Comparison of ENCODE assay signal across 8 cellular contexts in genomic region chr15:45162771-45163507, GRCh38. TPM values are rescaled to one million over a fixed set of nuclear protein-coding genes. Genes with fewer than 3 reads are reported as not detected.
DNase-seq lines count a peak whose midpoint lies in the region; ATAC-seq and TF ChIP-seq lines count a peak whose summit lies in the region.

No MANE protein-coding gene starts in this region.

- H3K9me3 ChIP-seq in lung (ENCODE audit: control insufficient read depth in 2 of 2, insufficient read depth in 1 of 2, low read length in 1 of 2): no peaks in the 10 kb centered on the region

- H3K4me3 Mint-ChIP-seq in activated CD8-positive, alpha-beta T cell treated with anti-CD3 and anti-CD28 coated beads for 36 hours: no peak overlapping the region

- H3K27ac ChIP-seq in lung (ENCODE audit: low read depth in 1 of 2, low read length in 1 of 2): peak overlapping the region in 1 of 2 donors; percentile 8

- intact Hi-C loops in activated CD8-positive, alpha-beta T cell treated with anti-CD3 and anti-CD28 coated beads for 36 hours (cut with micrococcal nuclease): no loop called here

- H3K27ac Mint-ChIP-seq in activated CD8-positive, alpha-beta T cell treated with anti-CD3 and anti-CD28 coated beads for 36 hours: no peak overlapping the region

- H3K4me1 ChIP-seq in lung (ENCODE audit: control insufficient read depth in 2 of 2, insufficient read depth in 2 of 2, low read length in 2 of 2): peaks cover 0 to 11% of the 10 kb centered on the region in 2 donors

- 16 to 18% methylated on average over 7 of the region's 7 CpGs for WGBS in lung, 2 donors

- no peak overlapping the region for H3K4me3 ChIP-seq in lung

- peaks cover 17% of the 10 kb centered on the region for H3K4me1 Mint-ChIP-seq in activated CD8-positive, alpha-beta T cell treated with anti-CD3 and anti-CD28 coated beads for 36 hours (ENCODE audit: low read depth)

- H3K36me3 Mint-ChIP-seq in activated CD8-positive, alpha-beta T cell treated with anti-CD3 and anti-CD28 coated beads for 36 hours (ENCODE audit: low read depth): peaks cover 1% of the 10 kb centered on the region

- peak; percentile 81 for DNase-seq in ELR (ENCODE audit: low read depth)
- DNase-seq in NCI-H774 (lab: John Stamatoyannopoulos, UW): peak; percentile 50
- peak; percentile 84 for DNase-seq in activated CD8-positive, alpha-beta T cell treated with anti-CD3 and anti-CD28 coated beads for 36 hours
- peak; percentile 24 for DNase-seq in effector CD8-positive, alpha-beta T cell (lab: John Stamatoyannopoulos, UW)
- DNase-seq in lung (ENCODE audit: low spot score): peak; percentile 77
- DNase-seq in stimulated activated CD8-positive, alpha-beta memory T cell treated with anti-CD3 and anti-CD28 coated beads, Interleukin-15, amount 100 ng/mL, for 1 hour (ENCODE audit: low read depth): peak; percentile 39

- H3K36me3 ChIP-seq in lung (ENCODE audit: control insufficient read depth in 2 of 2, insufficient read depth in 2 of 2, low read length in 2 of 2): peaks cover 0 to 7% of the 10 kb centered on the region in 2 donors

- no peaks in the 10 kb centered on the region for H3K9me3 Mint-ChIP-seq in activated CD8-positive, alpha-beta T cell treated with anti-CD3 and anti-CD28 coated beads for 36 hours

- no peaks in the 10 kb centered on the region for H3K27me3 Mint-ChIP-seq in activated CD8-positive, alpha-beta T cell treated with anti-CD3 and anti-CD28 coated beads for 36 hours

- peak; percentile 81 for TF ChIP-seq CTCF in activated CD8-positive, alpha-beta T cell treated with anti-CD3 and anti-CD28 coated beads for 36 hours (IDR thresholded peaks at IDR 0.05)
- TF ChIP-seq CTCF in lung (IDR thresholded peaks at IDR 0.05; ENCODE audit: control extremely low read depth, extremely low read depth): peak; percentile 90

- H3K27me3 ChIP-seq in lung (ENCODE audit: control insufficient read depth, insufficient read depth): no peaks in the 10 kb centered on the region

- POLR2A ChIA-PET in activated CD8-positive, alpha-beta T cell treated with anti-CD3 and anti-CD28 coated beads for 36 hours (lab: Charles Lee): interaction anchor here (0.6 to 7.1 kb wide), 8 partner anchors 17 to 239 kb away, joined by 3 to 51 read pairs (median 4); partner anchors contain the start of gene SHF

- CTCF ChIA-PET in activated CD8-positive, alpha-beta T cell treated with anti-CD3 and anti-CD28 coated beads for 36 hours (lab: Charles Lee): interaction anchor here (0.6 to 8.4 kb wide), 47 partner anchors 9 to 296 kb away, joined by 3 to 131 read pairs (median 5); partner anchors contain the start of gene SHF

- peak; percentile 42 for ATAC-seq in HG03175 (IDR thresholded peaks at IDR 0.05; ENCODE audit: unreplicated experiment)
- ATAC-seq in activated CD8-positive, alpha-beta T cell treated with anti-CD3 and anti-CD28 coated beads for 36 hours: peak; percentile 40
- peak; percentile 39 for ATAC-seq in lung (ENCODE audit: insufficient read depth, low FRiP score)
- no peak for ATAC-seq in GM18502 (IDR thresholded peaks at IDR 0.05; ENCODE audit: poor library complexity, unreplicated experiment)

RNA-seq across cellular contexts. Expression of gene SHF, which starts 24.8 kb away (rescaled TPM):
- total RNA-seq in activated CD8-positive, alpha-beta T cell treated with anti-CD3 and anti-CD28 coated beads for 36 hours: 10 to 100 TPM; 19.8 to 23.5 TPM
- total RNA-seq in lung: 10 to 100 TPM in 1 of 2 donors, 1 to 10 TPM in 1; 4.6 to 15.9 TPM
- polyA plus RNA-seq in lung: 1 to 10 TPM; 1.9 to 3.4 TPM

RNA-seq across cellular contexts. Expression of gene DUOX1, which starts 33.1 kb away (rescaled TPM):
- total RNA-seq in activated CD8-positive, alpha-beta T cell treated with anti-CD3 and anti-CD28 coated beads for 36 hours: not detected
- total RNA-seq in lung: 100 to 1,000 TPM in 1 of 2 donors, 10 to 100 TPM in 1; 61.7 to 363 TPM
- 100 to 1,000 TPM in 1 of 2 donors, 10 to 100 TPM in 1; 70.5 to 160 TPM for polyA plus RNA-seq in lung

RNA-seq across cellular contexts. Expression of gene DUOXA1, which starts 33.3 kb away (rescaled TPM):
- not detected for total RNA-seq in activated CD8-positive, alpha-beta T cell treated with anti-CD3 and anti-CD28 coated beads for 36 hours
- 100 to 1,000 TPM in 1 of 2 donors, 10 to 100 TPM in 1; 42.6 to 203 TPM for total RNA-seq in lung
- 100 to 1,000 TPM in 1 of 2 donors, 10 to 100 TPM in 1; 86.8 to 129 TPM for polyA plus RNA-seq in lung

RNA-seq across cellular contexts. Expression of gene DUOXA2, which starts 48.8 kb away (rescaled TPM):
- not detected for total RNA-seq in activated CD8-positive, alpha-beta T cell treated with anti-CD3 and anti-CD28 coated beads for 36 hours
- total RNA-seq in lung: under 1 TPM in 1 of 2 donors, not detected in 1; 0.48 TPM
- polyA plus RNA-seq in lung: under 1 TPM; 0.98 TPM

RNA-seq across cellular contexts. Expression of gene DUOX2, which starts 49.0 kb away (rescaled TPM):
- total RNA-seq in activated CD8-positive, alpha-beta T cell treated with anti-CD3 and anti-CD28 coated beads for 36 hours: under 1 TPM; 0.05 to 0.18 TPM
- total RNA-seq in lung: 1 to 10 TPM; 2.0 to 3.8 TPM
- 1 to 10 TPM; 1.0 to 2.1 TPM for polyA plus RNA-seq in lung

Comparison
In these comparisons a context has a peak if more than half of its experiments do, and no peak if none do; other contexts are left out.
1. DNase-seq: peak in every context shown above with its lines; median percentile 84 in activated CD8-positive, alpha-beta T cell treated with anti-CD3 and anti-CD28 coated beads for 36 hours; 81 in ELR; 77 in lung; 50 in NCI-H774; 39 in stimulated activated CD8-positive, alpha-beta memory T cell treated with anti-CD3 and anti-CD28 coated beads, Interleukin-15, amount 100 ng/mL, for 1 hour; 24 in effector CD8-positive, alpha-beta T cell.
2. RNA of gene DUOX1, which starts 33.1 kb away (total RNA-seq): 61.7 to 363 TPM in lung; not detected in activated CD8-positive, alpha-beta T cell treated with anti-CD3 and anti-CD28 coated beads for 36 hours; every median in the first group is over 10 times any median in the second.
3. RNA of gene DUOXA1, which starts 33.3 kb away (total RNA-seq): 42.6 to 203 TPM in lung; not detected in activated CD8-positive, alpha-beta T cell treated with anti-CD3 and anti-CD28 coated beads for 36 hours; every median in the first group is over 10 times any median in the second.